Comparison of ENCODE assay signal across 34 cellular contexts in the genomic region with DNA sequence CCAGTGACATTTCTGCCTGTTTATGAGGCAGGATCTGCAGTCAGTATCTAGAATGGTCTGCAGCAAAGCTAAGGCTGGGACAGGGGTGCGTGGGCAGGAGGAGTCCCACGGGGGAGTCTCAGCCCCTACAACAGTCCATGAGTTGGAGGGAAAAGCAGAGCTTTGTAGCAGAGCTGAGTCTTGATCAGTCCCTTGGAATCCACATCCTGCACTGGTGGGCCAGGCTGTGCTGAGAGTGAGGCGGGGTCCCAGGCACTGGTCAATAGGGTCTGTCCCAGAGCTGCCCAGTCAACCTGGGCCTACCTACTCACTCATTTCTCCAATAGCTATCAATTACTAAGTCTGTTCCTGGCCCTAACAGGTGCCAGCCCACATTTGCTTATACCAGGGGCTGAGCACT. TPM values are rescaled to one million over a fixed set of nuclear protein-coding genes. Genes with fewer than 3 reads are reported as not detected.
"Had no signal": no experiment of that assay in that cellular context is flagged by ENCODE, and none has a peak within 500 bp of the region (broad histone marks: within the 10 kb centered on the region; RNA-seq: fewer than 3 reads in every experiment).

No MANE protein-coding gene starts in this region.

- H3K27me3 ChIP-seq: gastrocnemius medialis, right lobe of liver, thyroid gland had no signal

- DNase-seq: activated CD4-positive, alpha-beta T cell treated with anti-CD3 and anti-CD28 coated beads for 36 hours; activated CD4-positive, CD25-positive, alpha-beta regulatory T cell; activated CD8-positive, alpha-beta memory T cell treated with anti-CD3 and anti-CD28 coated beads, Interleukin-2, amount 10 ng/mL, durations not matched to agents 7 days and 5 days; activated CD8-positive, alpha-beta T cell treated with anti-CD3 and anti-CD28 coated beads, Interleukin-2, amount 10 ng/mL, durations not matched to agents 7 days and 5 days; activated naive CD8-positive, alpha-beta T cell treated with anti-CD3 and anti-CD28 coated beads, Interleukin-2, amount 50 U/mL, for 24 hours; activated T-cell treated with anti-CD3 and anti-CD28 coated beads, Interleukin-2, amount 50 U/mL, for 48 hours; amygdala; effector memory CD8-positive, alpha-beta T cell; erythroblast; hippocampal formation; kidney glomerular epithelial cell; left lung; stimulated activated CD4-positive, alpha-beta T cell treated with anti-CD3 and anti-CD28 coated beads, Interleukin-12 subunit alpha, Interleukin-12 subunit beta, amount 100 ng/mL, for 4 hours; stimulated activated CD4-positive, alpha-beta T cell treated with anti-CD3 and anti-CD28 coated beads, Interleukin-4, amount 100 ng/mL, for 1 hour; T-helper 1 cell; thyroid gland had no signal

- ATAC-seq: activated CD4-positive, alpha-beta T cell treated with anti-CD3 and anti-CD28 coated beads for 36 hours; activated CD8-positive, alpha-beta memory T cell treated with anti-CD3 and anti-CD28 coated beads, Interleukin-2, amount 10 ng/mL, durations not matched to agents 7 days and 5 days; activated CD8-positive, alpha-beta T cell treated with anti-CD3 and anti-CD28 coated beads, Interleukin-2, amount 10 ng/mL, durations not matched to agents 7 days and 5 days; activated naive CD8-positive, alpha-beta T cell treated with anti-CD3 and anti-CD28 coated beads, Interleukin-2, amount 50 U/mL, for 24 hours; effector memory CD8-positive, alpha-beta T cell; gastrocnemius medialis; left lung; mucosa of descending colon; natural killer cell treated with Interleukin-12 subunit alpha and Interleukin-12 subunit beta and Interleukin-15 and Interleukin-18, amount 100 ng/mL, for 72 hours; right lobe of liver; stimulated activated effector memory CD8-positive, alpha-beta T cell treated with anti-CD3 and anti-CD28 coated beads, Interleukin-12 subunit alpha, Interleukin-12 subunit beta, amount 100 ng/mL, for 72 hours had no signal

- H3K4me3 Mint-ChIP-seq: activated CD4-positive, alpha-beta T cell treated with anti-CD3 and anti-CD28 coated beads for 36 hours; activated CD8-positive, alpha-beta memory T cell treated with anti-CD3 and anti-CD28 coated beads, Interleukin-2, amount 10 ng/mL, durations not matched to agents 7 days and 5 days; activated CD8-positive, alpha-beta T cell treated with anti-CD3 and anti-CD28 coated beads, Interleukin-2, amount 10 ng/mL, durations not matched to agents 7 days and 5 days; activated naive CD4-positive, alpha-beta T cell treated with anti-CD3 and anti-CD28 coated beads, Interleukin-2, amount 50 U/mL, for 24 hours; activated naive CD8-positive, alpha-beta T cell treated with anti-CD3 and anti-CD28 coated beads, Interleukin-2, amount 50 U/mL, for 24 hours; effector memory CD8-positive, alpha-beta T cell; natural killer cell treated with Interleukin-12 subunit alpha and Interleukin-12 subunit beta and Interleukin-15 and Interleukin-18, amount 100 ng/mL, for 72 hours; stimulated activated effector memory CD8-positive, alpha-beta T cell treated with anti-CD3 and anti-CD28 coated beads, Interleukin-12 subunit alpha, Interleukin-12 subunit beta, amount 100 ng/mL, for 72 hours; stimulated activated naive CD8-positive, alpha-beta T cell treated with anti-CD3 and anti-CD28 coated beads, Interleukin-15, Interleukin-2, amounts not matched to agents 100 ng/mL and 50 ng/mL, for 24 hours had no signal

- H3K4me3 ChIP-seq: coronary artery, gastrocnemius medialis, left lung, mucosa of descending colon, right lobe of liver, thyroid gland had no signal

- H3K36me3 Mint-ChIP-seq: activated CD8-positive, alpha-beta memory T cell treated with anti-CD3 and anti-CD28 coated beads, Interleukin-2, amount 10 ng/mL, durations not matched to agents 7 days and 5 days; activated naive CD4-positive, alpha-beta T cell treated with anti-CD3 and anti-CD28 coated beads, Interleukin-2, amount 50 U/mL, for 24 hours; natural killer cell treated with Interleukin-12 subunit alpha and Interleukin-12 subunit beta and Interleukin-15 and Interleukin-18, amount 100 ng/mL, for 72 hours had no signal

- H3K9me3 ChIP-seq: gastrocnemius medialis, left lung, mucosa of descending colon, right lobe of liver, thyroid gland had no signal

- H3K36me3 ChIP-seq: gastrocnemius medialis, left lung, right lobe of liver, thyroid gland had no signal

- H3K27ac ChIP-seq: coronary artery, gastrocnemius medialis, left lung, right lobe of liver, thyroid gland had no signal

- H3K4me1 ChIP-seq: left lung, thyroid gland had no signal

- H3K27ac Mint-ChIP-seq: activated CD4-positive, alpha-beta T cell treated with anti-CD3 and anti-CD28 coated beads for 36 hours; activated CD8-positive, alpha-beta memory T cell treated with anti-CD3 and anti-CD28 coated beads, Interleukin-2, amount 10 ng/mL, durations not matched to agents 7 days and 5 days; activated CD8-positive, alpha-beta T cell treated with anti-CD3 and anti-CD28 coated beads, Interleukin-2, amount 10 ng/mL, durations not matched to agents 7 days and 5 days; activated naive CD4-positive, alpha-beta T cell treated with anti-CD3 and anti-CD28 coated beads, Interleukin-2, amount 50 U/mL, for 24 hours; activated naive CD8-positive, alpha-beta T cell treated with anti-CD3 and anti-CD28 coated beads, Interleukin-2, amount 50 U/mL, for 24 hours; activated T-helper 2 cell treated with anti-CD3 and anti-CD28 coated beads, Interferon-gamma antibody, Interleukin-2, Interleukin-4, amounts not matched to agents 10 μg/mL and 5 μg/mL and 100 μg/mL, durations not matched to agents 14 hours and 24 hours and 36 hours; effector memory CD8-positive, alpha-beta T cell; natural killer cell treated with Interleukin-12 subunit alpha and Interleukin-12 subunit beta and Interleukin-15 and Interleukin-18, amount 100 ng/mL, for 72 hours; stimulated activated effector memory CD8-positive, alpha-beta T cell treated with anti-CD3 and anti-CD28 coated beads, Interleukin-12 subunit alpha, Interleukin-12 subunit beta, amount 100 ng/mL, for 72 hours; stimulated activated naive CD8-positive, alpha-beta T cell treated with anti-CD3 and anti-CD28 coated beads, Interleukin-15, Interleukin-2, amounts not matched to agents 100 ng/mL and 50 ng/mL, for 24 hours had no signal

RNA-seq across cellular contexts. Expression of gene IL3, which starts 54.9 kb away (rescaled TPM):
- total RNA-seq: activated CD8-positive, alpha-beta T cell treated with anti-CD3 and anti-CD28 coated beads, Interleukin-2, amount 10 ng/mL, durations not matched to agents 7 days and 5 days; bronchial epithelial cell; gastrocnemius medialis; left lung; lung microvascular endothelial cell; mesenteric fat pad; mucosa of descending colon; myocyte; omental fat pad; renal cortical epithelial cell; right lobe of liver; skeletal muscle tissue; subcutaneous adipose tissue; thyroid gland; ureter had no signal
